ENCODE assay signal across 8 cellular contexts in the genomic region with DNA sequence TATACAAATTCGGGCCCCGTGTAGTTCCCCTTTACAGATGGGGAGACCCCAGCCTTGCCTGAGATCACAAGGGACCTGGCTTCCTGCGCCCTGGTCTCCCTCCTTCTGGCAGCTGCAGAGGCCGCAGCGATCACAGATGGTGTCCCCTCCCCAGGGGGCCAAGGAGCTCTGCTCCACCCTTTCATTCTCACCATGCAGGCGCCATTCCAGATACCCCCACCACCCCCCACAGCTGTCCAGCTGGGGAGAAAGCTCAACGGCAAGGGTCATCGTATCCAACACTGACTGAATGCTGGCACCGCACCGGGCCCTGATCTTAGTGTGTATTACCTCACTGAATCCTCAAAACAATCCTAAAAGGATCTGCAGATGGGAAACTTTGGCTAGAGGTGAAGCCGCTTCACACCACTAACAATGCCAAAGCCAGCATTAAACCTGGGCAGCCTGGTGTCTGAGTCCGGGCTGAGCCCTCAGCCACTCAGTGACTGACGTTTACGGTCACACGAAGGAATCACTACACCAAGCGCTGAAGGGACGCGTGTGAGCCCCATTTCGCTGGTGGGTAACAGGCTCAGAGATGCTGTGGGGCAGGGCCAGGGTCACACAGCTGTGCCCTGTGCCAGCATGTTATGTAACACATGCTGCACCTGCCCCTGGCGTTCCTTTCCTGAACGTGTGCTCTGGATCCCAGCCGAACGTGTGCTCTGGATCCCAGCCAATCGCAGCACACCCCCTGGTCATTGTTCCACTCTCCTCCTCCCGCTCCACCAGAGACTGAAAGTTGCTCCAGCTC. TPM values are rescaled to one million over a fixed set of nuclear protein-coding genes. Genes with fewer than 3 reads are reported as not detected.
A peak's percentile ranks its signal among the peaks of the same experiment; 100 is the strongest.
DNase-seq lines count a peak whose midpoint lies in the region; ATAC-seq and TF ChIP-seq lines count a peak whose summit lies in the region.

No MANE protein-coding gene starts in this region.

- no peak overlapping the region for H2AFZ ChIP-seq in PC-3 (ENCODE audit: low read length)

- H3K9ac ChIP-seq in BLaER1 = peak overlapping the region; percentile 91
- H3K9ac ChIP-seq in PC-3 (ENCODE audit: low read length) = no peak overlapping the region

- no peaks in the 10 kb centered on the region for H3K79me2 ChIP-seq in PC-3 (ENCODE audit: low read length)

- in situ Hi-C loops in HAP-1 (cut with MboI; ENCODE audit: low sequenced_read_pairs) = no loop called here

- H3K9me3 ChIP-seq in BLaER1 = no peaks in the 10 kb centered on the region
- no peaks in the 10 kb centered on the region for H3K9me3 ChIP-seq in PC-3 (ENCODE audit: low read length)
- H3K9me3 ChIP-seq in HAP-1 = no peaks in the 10 kb centered on the region

- DNase-seq in activated B cell treated with CpG ODN at 0.5 μM for 24 hours = peak; percentile 61
- DNase-seq in mesothelial cell of epicardium (ENCODE audit: low spot score in 2 of 2, unreplicated experiment in 2 of 2) = no peak
- no peak for DNase-seq in NCI-H1930 (lab: John Stamatoyannopoulos, UW)
- DNase-seq in PC-3 = no peak
- no peak for DNase-seq in HAP-1 (ENCODE audit: low spot score in 2 of 2)
- no peak for DNase-seq in MV-4-11 (lab: John Stamatoyannopoulos, UW)

- H3K27me3 Mint-ChIP-seq in activated B cell treated with CpG ODN at 0.5 μM for 24 hours (no peaks in the 10 kb centered on the region), mesothelial cell of epicardium (ENCODE audit: low read depth) (no peaks in the 10 kb centered on the region)

- ATAC-seq in GM21723 (IDR thresholded peaks at IDR 0.05; ENCODE audit: unreplicated experiment) = peak; percentile 18
- peak; percentile 28 for ATAC-seq in activated B cell treated with CpG ODN at 0.5 μM for 24 hours (ENCODE audit: low read depth)
- no peak for ATAC-seq in PC-3

- POLR2A ChIA-PET in activated B cell treated with CpG ODN at 0.5 μM for 24 hours (lab: Charles Lee) = interaction anchor here (0.5 to 10.3 kb wide), 28 partner anchors 9 to 431 kb away, joined by 3 to 465 read pairs (median 8); partner anchors contain the start of gene IQSEC1
- POLR2A ChIA-PET in PC-3 (lab: Charles Lee; ENCODE audit: unreplicated experiment) = no interaction called here

- H3K4me3 Mint-ChIP-seq in activated B cell treated with CpG ODN at 0.5 μM for 24 hours = peak overlapping the region; percentile 100
- H3K4me3 Mint-ChIP-seq in mesothelial cell of epicardium = peak overlapping the region; percentile 48

- H3K36me3 Mint-ChIP-seq in activated B cell treated with CpG ODN at 0.5 μM for 24 hours (ENCODE audit: low read depth) = peaks cover 42% of the 10 kb centered on the region
- no peaks in the 10 kb centered on the region for H3K36me3 Mint-ChIP-seq in mesothelial cell of epicardium

- BruUV-seq in PC-3 (replicated peaks; lab: Mats Ljungman, UMichigan) = no TSS peak

- H3K4me1 Mint-ChIP-seq in activated B cell treated with CpG ODN at 0.5 μM for 24 hours (peaks cover 84% of the 10 kb centered on the region), mesothelial cell of epicardium (peaks cover 19% of the 10 kb centered on the region)

- CTCF ChIA-PET in activated B cell treated with CpG ODN at 0.5 μM for 24 hours (lab: Charles Lee) (interaction anchor here (0.9 to 2.7 kb wide), 7 partner anchors 9 to 70 kb away, joined by 3 to 12 read pairs (median 5); no protein-coding TSS in a partner anchor), PC-3 (lab: Charles Lee) (interaction anchor here (0.5 kb wide), 1 partner anchor 194 kb away, joined by 3 read pairs; no protein-coding TSS in a partner anchor)

- peaks cover 83% of the 10 kb centered on the region for H3K4me1 ChIP-seq in BLaER1
- H3K4me1 ChIP-seq in PC-3 (ENCODE audit: insufficient read depth, low read length) = peaks cover 32% of the 10 kb centered on the region
- H3K4me1 ChIP-seq in HAP-1 = peaks cover 3% of the 10 kb centered on the region; the same call in 1 of the 2 replicates

- H3K27ac ChIP-seq in BLaER1 (peak overlapping the region; percentile 98), PC-3 (ENCODE audit: low read length) (no peak overlapping the region)

- H3K4me3 ChIP-seq in BLaER1 (peak overlapping the region; percentile 77), PC-3 (ENCODE audit: low read length) (no peak overlapping the region), HAP-1 (no peak overlapping the region)

- no peaks in the 10 kb centered on the region for H3K9me2 ChIP-seq in PC-3 (replicated peaks; ENCODE audit: low read length)

- H3K36me3 ChIP-seq in BLaER1 (no peaks in the 10 kb centered on the region), PC-3 (ENCODE audit: low read depth, low read length) (no peaks in the 10 kb centered on the region), HAP-1 (replicated peaks) (no peaks in the 10 kb centered on the region)

- H3F3A ChIP-seq in PC-3 (ENCODE audit: low read length, unreplicated experiment) = no peaks in the 10 kb centered on the region

- H3K9me3 Mint-ChIP-seq in activated B cell treated with CpG ODN at 0.5 μM for 24 hours = no peaks in the 10 kb centered on the region
- H3K9me3 Mint-ChIP-seq in mesothelial cell of epicardium = no peaks in the 10 kb centered on the region

- intact Hi-C loops in activated B cell treated with CpG ODN at 0.5 μM for 24 hours (cut with micrococcal nuclease) = loop anchor here (1.0 to 5.0 kb wide), 4 partner anchors 19 to 401 kb away; partner anchors contain the start of genes IQSEC1 and NUP210
- intact Hi-C loops in PC-3 (cut with micrococcal nuclease) = no loop called here

- H4K20me1 ChIP-seq in BLaER1 = peaks cover 28% of the 10 kb centered on the region; the same call in 1 of the 2 replicates
- no peaks in the 10 kb centered on the region for H4K20me1 ChIP-seq in PC-3 (ENCODE audit: low read length)

- H3K4me2 ChIP-seq in BLaER1 = peak overlapping the region; percentile 98
- no peak overlapping the region for H3K4me2 ChIP-seq in PC-3 (ENCODE audit: low read length)

- TF ChIP-seq CTCF in activated B cell treated with CpG ODN at 0.5 μM for 24 hours (IDR thresholded peaks at IDR 0.05) (no peak), mesothelial cell of epicardium (IDR thresholded peaks at IDR 0.05; ENCODE audit: unreplicated experiment) (no peak), PC-3 (conservative IDR thresholded peaks at IDR 0.05; ENCODE audit: low read depth, low read length) (no peak)

- H3K27me3 ChIP-seq in BLaER1 = no peaks in the 10 kb centered on the region
- no peaks in the 10 kb centered on the region for H3K27me3 ChIP-seq in PC-3 (ENCODE audit: low read length)
- no peaks in the 10 kb centered on the region for H3K27me3 ChIP-seq in HAP-1 (ENCODE audit: low read depth)

- peak overlapping the region; percentile 94 for H3K27ac Mint-ChIP-seq in activated B cell treated with CpG ODN at 0.5 μM for 24 hours
- H3K27ac Mint-ChIP-seq in mesothelial cell of epicardium = peak overlapping the region; percentile 71

RNA-seq across cellular contexts. Expression of gene IQSEC1, which starts 51.9 kb away (rescaled TPM):
- total RNA-seq in activated B cell treated with CpG ODN at 0.5 μM for 24 hours = 260 and 296 TPM in 2 replicates
- 39.9 to 42.4 TPM (median 41.7 TPM) in 3 replicates for total RNA-seq in mesothelial cell of epicardium
- 37.9 and 56.2 TPM in 2 replicates for total RNA-seq in PC-3 (2014; rRNA removed)
